14 cellular contexts compared by ENCODE assay signal in genomic region chr2:216210711-216211131, GRCh38.
DNase-seq lines count a peak whose midpoint lies in the region; ATAC-seq, FAIRE-seq and TF ChIP-seq lines count a peak whose summit lies in the region.
"Had no signal": no experiment of that assay in that cellular context is flagged by ENCODE, and none has a peak within 500 bp of the region (broad histone marks: within the 10 kb centered on the region; RNA-seq: fewer than 3 reads in every experiment).

No MANE protein-coding gene starts in this region.

- H3K23ac ChIP-seq in mesendoderm (ENCODE audit: low read length): no peak overlapping the region

- H3K36me3 ChIP-seq in KMS-11 (ENCODE audit: insufficient read depth) (no peaks in the 10 kb centered on the region; the same call in 1 of the 2 replicates), HepG2 (replicated peaks in 1 of 2; ENCODE audit: control insufficient read depth in 1 of 2, insufficient read depth in 2 of 2, low read length in 2 of 2) (peaks cover 15 to 31% of the 10 kb centered on the region in 2 experiments; a peak in 4 of 5 replicates), mesendoderm (ENCODE audit: control insufficient read depth, insufficient read depth, low read length) (peaks cover 5% of the 10 kb centered on the region)

- H3K79me1 ChIP-seq in mesendoderm (ENCODE audit: low read length): no peaks in the 10 kb centered on the region

- H3K9me3 Mint-ChIP-seq in CD4-positive, alpha-beta T cell: no peaks in the 10 kb centered on the region
- H3K9me3 Mint-ChIP-seq: H9 had no signal

- H3K36me3 Mint-ChIP-seq in CD4-positive, alpha-beta T cell (ENCODE audit: low read depth): peaks cover 34% of the 10 kb centered on the region

- TF ChIP-seq RAD21 in HepG2 (CRISPR knock-in tag; IDR thresholded peaks at IDR 0.05): no peak

- H3K4me3 ChIP-seq in KMS-11 (IDR thresholded peaks at IDR 0.05; ENCODE audit: insufficient read depth, low read depth, low read length) (no peak overlapping the region), HepG2 (replicated peaks in 1 of 3; ENCODE audit: insufficient read depth in 1 of 3, low read depth in 2 of 3, low read length in 3 of 3) (no peak overlapping the region), mesendoderm (ENCODE audit: low read length) (no peak overlapping the region)
- H3K4me3 ChIP-seq: tibial nerve had no signal

- H3K27ac ChIP-seq in CD4-positive, alpha-beta T cell (ENCODE audit: low read depth, low read length): peak overlapping the region; percentile 11
- H3K27ac ChIP-seq in KMS-11 (peak overlapping the region; percentile 2; the same call in 1 of the 2 replicates), angular gyrus (ENCODE audit: low read depth, low read length) (peak overlapping the region; percentile 34), HepG2 (ENCODE audit: extremely low read length, insufficient read depth, low read length) (no peak overlapping the region), mesendoderm (ENCODE audit: low read depth, low read length) (no peak overlapping the region)
- H3K27ac ChIP-seq: C4-2B, foreskin keratinocyte, tibial nerve had no signal

- no peaks in the 10 kb centered on the region for H3K27me3 Mint-ChIP-seq in CD4-positive, alpha-beta T cell
- H3K27me3 Mint-ChIP-seq: activated CD8-positive, alpha-beta memory T cell treated with anti-CD3 and anti-CD28 coated beads, Interleukin-2, amount 10 ng/mL, durations not matched to agents 7 days and 5 days had no signal

- ATAC-seq in CD4-positive, alpha-beta T cell (ENCODE audit: poor library complexity): no peak
- no peak for ATAC-seq in HepG2
- ATAC-seq: activated CD8-positive, alpha-beta memory T cell treated with anti-CD3 and anti-CD28 coated beads, Interleukin-2, amount 10 ng/mL, durations not matched to agents 7 days and 5 days; foreskin keratinocyte had no signal

- no peak overlapping the region for H4K5ac ChIP-seq in mesendoderm (ENCODE audit: low read length)

- CTCF ChIA-PET in CD4-positive, alpha-beta T cell (lab: Charles Lee): no interaction called here
- CTCF ChIA-PET in HepG2 (lab: Yijun Ruan, JAX; ENCODE audit: low intra/inter-chr PET ratio, low total read pairs): no interaction called here

- in situ Hi-C loops in HepG2 (cut with HindIII; ENCODE audit: extremely low pct_ligation_motif_present, low pct_unique_long_range_greater_than_20kb): no loop called here

- H3K4me1 Mint-ChIP-seq in CD4-positive, alpha-beta T cell (ENCODE audit: low read depth): peaks cover 35% of the 10 kb centered on the region

- intact Hi-C loops in CD4-positive, alpha-beta T cell (cut with DNase I, micrococcal nuclease): no loop called here
- intact Hi-C loops in HepG2 (cut with micrococcal nuclease; ENCODE audit: unreplicated experiment): no loop called here

- H2BK15ac ChIP-seq in mesendoderm (replicated peaks; ENCODE audit: low read depth): no peak overlapping the region

- POLR2A ChIA-PET in CD4-positive, alpha-beta T cell (lab: Charles Lee): no interaction called here
- POLR2A ChIA-PET in HepG2 (lab: Yijun Ruan, JAX): no interaction called here

- no peak overlapping the region for H3K56ac ChIP-seq in mesendoderm (ENCODE audit: low read length)

- H3K79me2 ChIP-seq in KMS-11 (ENCODE audit: insufficient read depth, low read depth) (no peaks in the 10 kb centered on the region), HepG2 (ENCODE audit: insufficient read depth, low read length) (no peaks in the 10 kb centered on the region), mesendoderm (ENCODE audit: control insufficient read depth, insufficient read depth, low read length) (no peaks in the 10 kb centered on the region)

- H3K4me2 ChIP-seq in KMS-11 (peak overlapping the region; percentile 15; the same call in 1 of the 2 replicates), HepG2 (ENCODE audit: low read depth, low read length) (no peak overlapping the region), mesendoderm (ENCODE audit: low read length) (no peak overlapping the region)

- H3K4ac ChIP-seq in mesendoderm (ENCODE audit: low read depth, low read length): no peak overlapping the region

- 97% methylated on average over 3 of the region's 3 CpGs for WGBS in HepG2 (ENCODE audit: low lambda C conversion rate)
- WGBS in mesendoderm (ENCODE audit: extremely low coverage, insufficient coverage, low lambda C conversion rate): no CpG with 5 or more reads among the region's 3 CpGs

- H3K18ac ChIP-seq in mesendoderm (ENCODE audit: low read length): no peak overlapping the region

- H4K8ac ChIP-seq in mesendoderm (ENCODE audit: low read depth, low read length): no peak overlapping the region

- BruUV-seq in HepG2 (replicated peaks; lab: Mats Ljungman, UMichigan): no TSS peak

- H2BK5ac ChIP-seq in mesendoderm (ENCODE audit: low read length): no peak overlapping the region

- peaks cover 67% of the 10 kb centered on the region for H3K4me1 ChIP-seq in KMS-11 (ENCODE audit: low read depth, poor library complexity, severe bottlenecking)
- no peaks in the 10 kb centered on the region for H3K4me1 ChIP-seq in HepG2 (ENCODE audit: insufficient read depth, low read length)
- no peaks in the 10 kb centered on the region for H3K4me1 ChIP-seq in mesendoderm (ENCODE audit: control insufficient read depth, low read depth, low read length)
- H3K4me1 ChIP-seq: tibial nerve had no signal

- no peak for FAIRE-seq in HepG2 (lab: Jason Lieb, UNC)

- no peak for TF ChIP-seq POLR2A in HepG2 (IDR thresholded peaks at IDR 0.05; ENCODE audit: insufficient read depth in 1 of 2, low read depth in 2 of 2, low read length in 2 of 2)

- H3K9me3 ChIP-seq in CD4-positive, alpha-beta T cell (ENCODE audit: control insufficient read depth, low read length): no peaks in the 10 kb centered on the region
- H3K9me3 ChIP-seq in HepG2 (ENCODE audit: low read length): no peaks in the 10 kb centered on the region
- H3K9me3 ChIP-seq: tibial nerve had no signal

- peak overlapping the region; percentile 60 for H3K27ac Mint-ChIP-seq in CD4-positive, alpha-beta T cell

- DNase-seq in CD4-positive, alpha-beta T cell: no peak
- peak; percentile 23 for DNase-seq in kidney tubule cell (ENCODE audit: low spot score)
- DNase-seq in activated gamma-delta T cell (lab: John Stamatoyannopoulos, UW): no peak
- no peak for DNase-seq in KG1 (lab: John Stamatoyannopoulos, UW)
- DNase-seq in HepG2 (ENCODE audit: low spot score): no peak
- DNase-seq in mesendoderm: no peak
- DNase-seq: activated CD8-positive, alpha-beta memory T cell treated with anti-CD3 and anti-CD28 coated beads, Interleukin-2, amount 10 ng/mL, durations not matched to agents 7 days and 5 days; H9; NCI-H748 treated with DMSO at 0.1 percent for 48 hours had no signal

- H3K27me3 ChIP-seq in CD4-positive, alpha-beta T cell (ENCODE audit: control insufficient read depth, insufficient read depth, low read length): no peaks in the 10 kb centered on the region
- H3K27me3 ChIP-seq in KMS-11 (ENCODE audit: insufficient read depth, low read depth) (no peaks in the 10 kb centered on the region), HepG2 (ENCODE audit: control insufficient read depth in 1 of 2, insufficient read depth in 2 of 2, low read length in 2 of 2) (no peaks in the 10 kb centered on the region), mesendoderm (ENCODE audit: insufficient read depth, low read length, poor library complexity) (no peaks in the 10 kb centered on the region)
- H3K27me3 ChIP-seq: foreskin keratinocyte, tibial nerve had no signal

- no peak overlapping the region for H2BK120ac ChIP-seq in mesendoderm (ENCODE audit: low read depth, low read length)

- H2AFZ ChIP-seq in KMS-11 (ENCODE audit: low read depth) (no peak overlapping the region), HepG2 (ENCODE audit: low read length) (no peak overlapping the region)

- H3K9ac ChIP-seq in KMS-11 (no peak overlapping the region), HepG2 (ENCODE audit: insufficient read depth, low read depth, low read length) (no peak overlapping the region), mesendoderm (ENCODE audit: low read length) (no peak overlapping the region)

- no peak overlapping the region for H3K4me3 Mint-ChIP-seq in CD4-positive, alpha-beta T cell
- H3K4me3 Mint-ChIP-seq: activated CD8-positive, alpha-beta memory T cell treated with anti-CD3 and anti-CD28 coated beads, Interleukin-2, amount 10 ng/mL, durations not matched to agents 7 days and 5 days; H9 had no signal

- TF ChIP-seq EP300 in HepG2 (IDR thresholded peaks at IDR 0.05; ENCODE audit: low read depth in 2 of 2, low read length in 2 of 2) (no peak), HepG2 (CRISPR knock-in tag; IDR thresholded peaks at IDR 0.05; ENCODE audit: borderline replicate concordance) (no peak)

- no peak overlapping the region for H2AK5ac ChIP-seq in mesendoderm (ENCODE audit: low read length)

- H4K20me1 ChIP-seq in KMS-11 (ENCODE audit: insufficient read depth) (no peaks in the 10 kb centered on the region), HepG2 (ENCODE audit: insufficient read depth, low read length) (no peaks in the 10 kb centered on the region)

- no peak for TF ChIP-seq CTCF in CD4-positive, alpha-beta T cell (IDR thresholded peaks at IDR 0.05)
- no peak for TF ChIP-seq CTCF in KMS-11 (conservative IDR thresholded peaks at IDR 0.05; ENCODE audit: low read depth, low read length)
- TF ChIP-seq CTCF in HepG2 (CRISPR knock-in tag; IDR thresholded peaks at IDR 0.05): no peak

Comparison
In these comparisons a context has a peak if more than half of its experiments do, and no peak if none do; other contexts are left out.
1. H3K27ac ChIP-seq: peak in CD4-positive, alpha-beta T cell (single experiment), KMS-11 (single experiment) and angular gyrus (single experiment); none in HepG2 (single experiment) and mesendoderm (single experiment).